ENCODE assay signal across 9 cellular contexts in genomic region chr3:188584162-188584529, GRCh38.
DNase-seq lines count a peak whose midpoint lies in the region; ATAC-seq and TF ChIP-seq lines count a peak whose summit lies in the region.
"Had no signal": no experiment of that assay in that cellular context is flagged by ENCODE, and none has a peak within 500 bp of the region (broad histone marks: within the 10 kb centered on the region; RNA-seq: fewer than 3 reads in every experiment).

No MANE protein-coding gene starts in this region.

- H3K36me3 ChIP-seq in adipocyte (ENCODE audit: control insufficient read depth, insufficient read depth, low read length, severe bottlenecking): no peaks in the 10 kb centered on the region
- H3K36me3 ChIP-seq in transverse colon: no peaks in the 10 kb centered on the region

- no peaks in the 10 kb centered on the region for H3K9me3 ChIP-seq in adipocyte (ENCODE audit: control insufficient read depth, low read length)
- H3K9me3 ChIP-seq in transverse colon: no peaks in the 10 kb centered on the region

- H3K27ac ChIP-seq in transverse colon: peak overlapping the region; percentile 47 to 68 (median 57)

- H3K9me3 Mint-ChIP-seq in activated naive CD4-positive, alpha-beta T cell treated with anti-CD3 and anti-CD28 coated beads for 36 hours: no peaks in the 10 kb centered on the region

- in situ Hi-C loops in transverse colon (cut with MboI; ENCODE audit: low pct_ligation_motif_present in 1 of 4, low pct_unique_long_range_greater_than_20kb in 1 of 4, low sequenced_read_pairs in 3 of 4): loop anchor here in 1 of 4 donors (25.0 kb wide), 1 partner anchor 847 kb away; the partner anchor contains the start of gene BCL6

- TF ChIP-seq POLR2A in transverse colon (IDR thresholded peaks at IDR 0.05): no peak

- CTCF ChIA-PET in activated naive CD4-positive, alpha-beta T cell treated with anti-CD3 and anti-CD28 coated beads for 36 hours (lab: Charles Lee): interaction anchor here (0.6 to 1.6 kb wide), 4 partner anchors 183 to 844 kb away, joined by 3 to 8 read pairs (median 4); no protein-coding TSS in a partner anchor

- no peak overlapping the region for H3K4me3 Mint-ChIP-seq in activated naive CD4-positive, alpha-beta T cell treated with anti-CD3 and anti-CD28 coated beads for 36 hours

- H3K27me3 ChIP-seq in adipocyte (replicated peaks; ENCODE audit: control insufficient read depth, insufficient read depth, low read length) (no peaks in the 10 kb centered on the region), transverse colon (no peaks in the 10 kb centered on the region)

- ATAC-seq in HG02588 (IDR thresholded peaks at IDR 0.05; ENCODE audit: unreplicated experiment): no peak

- no peaks in the 10 kb centered on the region for H3K27me3 Mint-ChIP-seq in activated naive CD4-positive, alpha-beta T cell treated with anti-CD3 and anti-CD28 coated beads for 36 hours (ENCODE audit: low read depth)

- H3K9ac ChIP-seq in adipocyte (ENCODE audit: low read length): peak overlapping the region; percentile 76

- H3K4me1 Mint-ChIP-seq in activated naive CD4-positive, alpha-beta T cell treated with anti-CD3 and anti-CD28 coated beads for 36 hours (ENCODE audit: low read depth): peaks cover 15% of the 10 kb centered on the region

- H3K4me1 ChIP-seq in adipocyte (ENCODE audit: control insufficient read depth, insufficient read depth, low read length) (peaks cover 32% of the 10 kb centered on the region), transverse colon (peaks cover 11 to 42% (median 30%) of the 10 kb centered on the region in 4 donors)

- H3K27ac Mint-ChIP-seq in activated naive CD4-positive, alpha-beta T cell treated with anti-CD3 and anti-CD28 coated beads for 36 hours: no peak overlapping the region

- 55 to 65% methylated on average over 4 of the region's 4 CpGs for WGBS in transverse colon (ENCODE audit: low coverage in 1 of 2), 2 donors

- intact Hi-C loops in activated naive CD4-positive, alpha-beta T cell treated with anti-CD3 and anti-CD28 coated beads for 36 hours (cut with micrococcal nuclease): loop anchor here (1.0 to 10.0 kb wide), 13 partner anchors 169 to 844 kb away; partner anchors contain the start of gene BCL6
- intact Hi-C loops in transverse colon (cut with DNase I; ENCODE audit: low total_unique reads) (no loop called here), posterior cingulate gyrus (cut with DNase I) (no loop called here)

- TF ChIP-seq CTCF in transverse colon (IDR thresholded peaks at IDR 0.05): no peak

- H3K36me3 Mint-ChIP-seq in activated naive CD4-positive, alpha-beta T cell treated with anti-CD3 and anti-CD28 coated beads for 36 hours (ENCODE audit: low read depth): no peaks in the 10 kb centered on the region

- H3K4me3 ChIP-seq in adipocyte (ENCODE audit: low read length): peak overlapping the region; percentile 71
- H3K4me3 ChIP-seq in transverse colon: no peak overlapping the region

- peak; percentile 61 for DNase-seq in activated naive CD4-positive, alpha-beta T cell treated with anti-CD3 and anti-CD28 coated beads for 36 hours
- DNase-seq in activated naive CD4-positive, alpha-beta T cell treated with Interleukin-2 at 50 U/mL for 16 hours: no peak
- DNase-seq in adipocyte (ENCODE audit: low read depth) (peak; percentile 40), kidney tubule cell (ENCODE audit: low spot score) (peak; percentile 66), transverse colon (no peak), posterior cingulate gyrus (no peak)
- DNase-seq in stimulated activated naive CD4-positive, alpha-beta T cell (lab: John Stamatoyannopoulos, UW): no peak
- DNase-seq: MM.1S had no signal

- no peak for TF ChIP-seq EP300 in transverse colon (IDR thresholded peaks at IDR 0.05; ENCODE audit: low read depth)

Comparison
In these comparisons a context has a peak if more than half of its experiments do, and no peak if none do; other contexts are left out.
1. DNase-seq: peak in activated naive CD4-positive, alpha-beta T cell treated with anti-CD3 and anti-CD28 coated beads for 36 hours (single experiment), adipocyte (single experiment) and kidney tubule cell (single experiment); none in activated naive CD4-positive, alpha-beta T cell treated with Interleukin-2 at 50 U/mL for 16 hours (single experiment), transverse colon (single experiment), stimulated activated naive CD4-positive, alpha-beta T cell (0 of 6) and posterior cingulate gyrus (0 of 10).